ENCODE assay signal across 8 cellular contexts in genomic region chr12:96196781-96197180, GRCh38. TPM values are rescaled to one million over a fixed set of nuclear protein-coding genes. Genes with fewer than 3 reads are reported as not detected.
DNase-seq lines count a peak whose midpoint lies in the region; ATAC-seq, FAIRE-seq and TF ChIP-seq lines count a peak whose summit lies in the region.

No MANE protein-coding gene starts in this region.

- peak overlapping the region; percentile 87 for H3K27ac ChIP-seq in AG04450 (ENCODE audit: low read depth, low read length)
- peak overlapping the region; percentile 84 for H3K27ac ChIP-seq in HUES48 (ENCODE audit: low read depth, low read length)
- no peak overlapping the region for H3K27ac ChIP-seq in GM12878 (ENCODE audit: control insufficient read depth, insufficient read depth)
- H3K27ac ChIP-seq in mesodermal cell (ENCODE audit: low read depth, low read length, severe bottlenecking): peak overlapping the region; percentile 98
- H3K27ac ChIP-seq in body of pancreas: peak overlapping the region in 2 of 4 donors; percentile 5 to 64

- peaks cover 3% of the 10 kb centered on the region; the same call in 1 of the 2 replicates for H3K79me2 ChIP-seq in GM12878 (ENCODE audit: control insufficient read depth, insufficient read depth, low read length)

- intact Hi-C loops in GM12878 (cut with micrococcal nuclease; ENCODE audit: unreplicated experiment) (loop anchor here (5.0 kb wide), 1 partner anchor 206 kb away; the partner anchor contains the start of gene CDK17), body of pancreas (cut with DNase I) (no loop called here)

- H3K9ac ChIP-seq in HUES48 (ENCODE audit: low read depth, low read length) (no peak overlapping the region), GM12878 (ENCODE audit: control insufficient read depth, insufficient read depth, low read length) (no peak overlapping the region)

- peak overlapping the region; percentile 91; the same call in 1 of the 2 replicates for H3K4me2 ChIP-seq in GM12878 (ENCODE audit: control insufficient read depth, insufficient read depth)

- FAIRE-seq in GM12878 (lab: Jason Lieb, UNC): no peak

- WGBS in GM12878 (ENCODE audit: insufficient coverage, insufficient replicate concordance, low lambda C conversion rate, missing lambda C conversion rate): 42% methylated on average over 6 of the region's 6 CpGs
- WGBS in mesodermal cell (ENCODE audit: insufficient coverage in 2 of 2), 2 experiments: 55 to 79% methylated on average over 4 to 5 of the region's 6 CpGs
- WGBS in body of pancreas, 2 donors: 76 to 88% methylated on average over 6 of the region's 6 CpGs

- H3K9me3 ChIP-seq in AG04450 (ENCODE audit: control insufficient read depth, insufficient read depth, low read length) (no peaks in the 10 kb centered on the region; the same call in 1 of the 2 replicates), HUES48 (ENCODE audit: control insufficient read depth, insufficient read depth, low read length) (no peaks in the 10 kb centered on the region), GM12878 (replicated peaks; ENCODE audit: control insufficient read depth, insufficient read depth, low read length) (no peaks in the 10 kb centered on the region), mesodermal cell (ENCODE audit: control insufficient read depth, low read length) (no peaks in the 10 kb centered on the region), body of pancreas (no peaks in the 10 kb centered on the region)

- H3K4me3 ChIP-seq in AG04450 (ENCODE audit: low read depth, low read length) (peak overlapping the region; percentile 97), HUES48 (ENCODE audit: low read depth, low read length) (0 out of 2 replicates have a peak overlapping the region, but pooled peaks have one; percentile 64), GM12878 (no peak overlapping the region), mesodermal cell (ENCODE audit: extremely low read depth, insufficient read depth, low read length, poor library complexity, severe bottlenecking) (peak overlapping the region; percentile 95), body of pancreas (no peak overlapping the region)

- TF ChIP-seq CTCF in AG04450 (IDR thresholded peaks at IDR 0.05; ENCODE audit: low read depth, low read length) (no peak), GM12878 (IDR thresholded peaks at IDR 0.05 in 2 of 3, conservative IDR thresholded peaks at IDR 0.05 in 1 of 3; ENCODE audit: control insufficient read depth in 2 of 3, extremely low read depth in 1 of 3, insufficient read depth in 1 of 3, low read depth in 3 of 3, low read length in 3 of 3) (no peak), body of pancreas (IDR thresholded peaks at IDR 0.05) (no peak)

- SMC1A ChIA-PET in GM12878 (lab: Charles Lee; ENCODE audit: uncharacterized antibody, unreplicated experiment): interaction anchor here (1.1 to 4.3 kb wide), 2 partner anchors 18 to 75 kb away, joined by 3 to 25 read pairs; no protein-coding TSS in a partner anchor

- ATAC-seq in GM12878 (no peak), body of pancreas (no peak), GM21576 (IDR thresholded peaks at IDR 0.05; ENCODE audit: unreplicated experiment) (no peak), HG03108 (IDR thresholded peaks at IDR 0.05; ENCODE audit: unreplicated experiment) (no peak)

- TF ChIP-seq EP300 in GM12878 (IDR thresholded peaks at IDR 0.05; ENCODE audit: borderline replicate concordance in 1 of 2, control insufficient read depth in 1 of 2, low read depth in 2 of 2, low read length in 2 of 2): no peak

- no peak for DNase-seq in AG04450 (ENCODE audit: low read depth, low spot score)
- DNase-seq in GM12878 (ENCODE audit: low read depth, low spot score): no peak
- no peak for DNase-seq in body of pancreas
- no peak for DNase-seq in HUDEP-2 (lab: John Stamatoyannopoulos, UW; ENCODE audit: unreplicated experiment in 76 of 76)

- TSS peak; percentile 42 for BruUV-seq in GM12878 (replicated peaks; lab: Mats Ljungman, UMichigan)

- H3K4me1 ChIP-seq in HUES48 (ENCODE audit: control insufficient read depth, insufficient read depth, low read length) (peaks cover 12% of the 10 kb centered on the region), GM12878 (ENCODE audit: control insufficient read depth, insufficient read depth, low read length) (peaks cover 21% of the 10 kb centered on the region), mesodermal cell (ENCODE audit: control insufficient read depth, insufficient read depth, low read length, poor library complexity, severe bottlenecking) (peaks cover 20% of the 10 kb centered on the region), body of pancreas (peaks cover 9% of the 10 kb centered on the region)

- H2AFZ ChIP-seq in GM12878 (ENCODE audit: control insufficient read depth, low read depth, low read length): no peak overlapping the region

- POLR2A ChIA-PET in AG04450 (lab: Yijun Ruan, JAX) (interaction anchor here (0.7 kb wide), 1 partner anchor 498 kb away, joined by 3 read pairs; no protein-coding TSS in a partner anchor), GM12878 (lab: Charles Lee) (interaction anchor here (0.7 to 1.1 kb wide), 2 partner anchors 211 to 305 kb away, joined by 5 read pairs; no protein-coding TSS in a partner anchor)

- TF ChIP-seq POLR2A in GM12878 (IDR thresholded peaks at IDR 0.05; ENCODE audit: low read depth, low read length) (no peak), body of pancreas (IDR thresholded peaks at IDR 0.05) (no peak)

- no peak for TF ChIP-seq RAD21 in GM12878 (IDR thresholded peaks at IDR 0.05; ENCODE audit: insufficient read depth, low read depth, low read length)

- in situ Hi-C loops in GM12878 (cut with MboI): no loop called here

- H4K20me1 ChIP-seq in GM12878 (ENCODE audit: control insufficient read depth, insufficient read depth): no peaks in the 10 kb centered on the region

- RAD21 ChIA-PET in GM12878 (lab: Charles Lee; ENCODE audit: unreplicated experiment): no interaction called here

- H3K36me3 ChIP-seq in HUES48 (ENCODE audit: control insufficient read depth, insufficient read depth, low read length) (no peaks in the 10 kb centered on the region), GM12878 (ENCODE audit: control insufficient read depth in 2 of 2, insufficient read depth in 2 of 2, low read length in 1 of 2) (no peaks in the 10 kb centered on the region), mesodermal cell (ENCODE audit: control insufficient read depth, insufficient read depth, low read length) (peaks cover 18% of the 10 kb centered on the region), body of pancreas (replicated peaks in 1 of 2; ENCODE audit: insufficient read depth in 1 of 2, low read depth in 2 of 2) (no peaks in the 10 kb centered on the region)

- CTCF ChIA-PET in AG04450 (lab: Charles Lee): interaction anchor here (7.6 kb wide), 1 partner anchor 18 kb away, joined by 72 read pairs; no protein-coding TSS in a partner anchor
- CTCF ChIA-PET in GM12878 (lab: Yijun Ruan, JAX): interaction anchor here (1.4 to 3.9 kb wide), 3 partner anchors 18 to 204 kb away, joined by 3 to 18 read pairs (median 12); partner anchors contain the start of gene CDK17

- H3K27me3 ChIP-seq in AG04450 (ENCODE audit: control insufficient read depth, insufficient read depth, low read length) (no peaks in the 10 kb centered on the region), HUES48 (ENCODE audit: control insufficient read depth, insufficient read depth, low read length) (peaks cover 20% of the 10 kb centered on the region), GM12878 (replicated peaks in 1 of 2; ENCODE audit: control insufficient read depth in 2 of 2, insufficient read depth in 2 of 2, low read length in 1 of 2) (peaks cover 0 to 2% of the 10 kb centered on the region in 2 experiments; a peak in 2 of 4 replicates), body of pancreas (no peaks in the 10 kb centered on the region)

TF ChIP-seq in GM12878, 131 proteins besides CTCF, POLR2A, EP300 and RAD21 (continues in another document):
- no peak for TF ChIP-seq SMAD5 (IDR thresholded peaks at IDR 0.05; ENCODE audit: low read depth)
- TF ChIP-seq NFYA (IDR thresholded peaks at IDR 0.05; ENCODE audit: borderline replicate concordance, low read depth, low read length): no peak
- no peak for TF ChIP-seq TARDBP (IDR thresholded peaks at IDR 0.05; ENCODE audit: borderline replicate concordance)
- TF ChIP-seq POLR2AphosphoS5 (IDR thresholded peaks at IDR 0.05; ENCODE audit: low read length): no peak
- TF ChIP-seq TBL1XR1 (IDR thresholded peaks at IDR 0.05; ENCODE audit: low read depth, low read length): no peak
- TF ChIP-seq, protein P1, sequence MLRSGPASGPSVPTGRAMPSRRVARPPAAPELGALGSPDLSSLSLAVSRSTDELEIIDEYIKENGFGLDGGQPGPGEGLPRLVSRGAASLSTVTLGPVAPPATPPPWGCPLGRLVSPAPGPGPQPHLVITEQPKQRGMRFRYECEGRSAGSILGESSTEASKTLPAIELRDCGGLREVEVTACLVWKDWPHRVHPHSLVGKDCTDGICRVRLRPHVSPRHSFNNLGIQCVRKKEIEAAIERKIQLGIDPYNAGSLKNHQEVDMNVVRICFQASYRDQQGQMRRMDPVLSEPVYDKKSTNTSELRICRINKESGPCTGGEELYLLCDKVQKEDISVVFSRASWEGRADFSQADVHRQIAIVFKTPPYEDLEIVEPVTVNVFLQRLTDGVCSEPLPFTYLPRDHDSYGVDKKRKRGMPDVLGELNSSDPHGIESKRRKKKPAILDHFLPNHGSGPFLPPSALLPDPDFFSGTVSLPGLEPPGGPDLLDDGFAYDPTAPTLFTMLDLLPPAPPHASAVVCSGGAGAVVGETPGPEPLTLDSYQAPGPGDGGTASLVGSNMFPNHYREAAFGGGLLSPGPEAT (IDR thresholded peaks at IDR 0.05; ENCODE audit: low read depth): no peak

RNA-seq across cellular contexts. Expression of gene ELK3, which starts 2.6 kb away (rescaled TPM):
- polyA plus RNA-seq in AG04450 (2011; rRNA removed): 26.7 and 31.2 TPM in 2 replicates
- polyA minus RNA-seq in AG04450 (2011; rRNA and poly(A)+ RNA removed): 21.4 and 27.3 TPM in 2 replicates
- total RNA-seq in GM12878 (2013; cell fraction: nucleolus; rRNA removed): 3.1 and 3.6 TPM in 2 replicates
- 0.56 and 0.98 TPM in 2 replicates for total RNA-seq in GM12878 (2014; rRNA removed)
- 0.69 and 0.89 TPM in 2 replicates for total RNA-seq in GM12878 (2014; rRNA removed; fragmentation: Illumina TruSeq; extraction: Trizol)
- 0.96 and 1.2 TPM in 2 replicates for total RNA-seq in GM12878 (2021)
- 0.62 TPM for polyA plus RNA-seq in GM12878 (2011; ENCODE audit: low read depth)
- polyA plus RNA-seq in GM12878 (2011; rRNA removed): 4.8 and 5.3 TPM in 2 replicates
- polyA plus RNA-seq in GM12878 (2011; cell fraction: cytosol; rRNA removed): 4.2 and 5.4 TPM in 2 replicates
- polyA plus RNA-seq in GM12878 (2011; cell fraction: nucleus; rRNA removed): 3.6 and 4.2 TPM in 2 replicates
- 1.4 and 1.5 TPM in 2 replicates for polyA plus RNA-seq in GM12878 (2012)
- 0.92 and 0.98 TPM in 2 replicates for polyA plus RNA-seq in GM12878 (2014; fragmentation: Illumina TruSeq; extraction: Trizol)
- polyA plus RNA-seq in GM12878 (2014; fragmentation: Nextera tagmentation; extraction: Ambion mirVana): under 1 TPM; 0.37 to 0.68 TPM
- polyA plus RNA-seq in GM12878 (2014; rRNA removed): 0.47 and 1.2 TPM in 2 replicates
- under 1 TPM; 0.68 to 0.87 TPM for polyA plus RNA-seq in GM12878 (2016; fragmentation: Nextera tagmentation; extraction: Ambion mirVana)
- polyA minus RNA-seq in GM12878 (2011; rRNA and poly(A)+ RNA removed): 5.6 and 8.0 TPM in 2 replicates
- polyA minus RNA-seq in GM12878 (2011; cell fraction: cytosol; rRNA and poly(A)+ RNA removed): 2.0 and 5.4 TPM in 2 replicates
- 1.9 and 5.4 TPM in 2 replicates for polyA minus RNA-seq in GM12878 (2011; cell fraction: nucleus; rRNA and poly(A)+ RNA removed)
- 117 TPM for polyA plus RNA-seq in mesodermal cell (2013, experiment 1 of 2)
- 106 TPM for polyA plus RNA-seq in mesodermal cell (2013, experiment 2 of 2)
- total RNA-seq in body of pancreas: 1 to 10 TPM; 4.9 to 8.0 TPM

Comparison
In these comparisons a context has a peak if more than half of its experiments do, and no peak if none do; other contexts are left out.
1. H3K4me3 ChIP-seq: peak in AG04450 (single experiment), HUES48 (single experiment) and mesodermal cell (single experiment); none in GM12878 (single experiment) and body of pancreas (0 of 2).